Comparison of ENCODE assay signal across 28 cellular contexts in the genomic region with DNA sequence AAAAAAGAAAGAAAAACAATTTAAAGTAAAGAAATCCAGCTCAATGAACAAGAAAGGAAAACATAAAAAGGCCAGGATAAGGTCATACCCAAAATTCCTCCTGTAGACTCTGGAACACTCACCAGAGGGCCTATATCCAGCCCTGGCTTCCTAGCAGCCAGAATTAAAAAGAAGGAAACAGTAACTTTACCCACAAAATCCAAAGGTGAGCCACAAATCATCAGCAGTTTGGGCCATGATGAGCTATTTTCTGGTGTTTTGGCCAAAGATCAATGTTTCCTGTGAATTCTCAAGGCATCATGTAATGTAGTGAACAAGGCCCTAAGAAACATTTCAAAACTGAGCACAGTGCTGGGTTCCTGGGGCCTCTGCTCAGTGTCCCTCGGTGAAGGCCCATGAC.
DNase-seq lines count a peak whose midpoint lies in the region; ATAC-seq lines count a peak whose summit lies in the region.
"Had no signal": no experiment of that assay in that cellular context is flagged by ENCODE, and none has a peak within 500 bp of the region (broad histone marks: within the 10 kb centered on the region; RNA-seq: fewer than 3 reads in every experiment).

No MANE protein-coding gene starts in this region.

- H3K4me2 ChIP-seq in BLaER1 treated with 17β-estradiol and CSF1 and Interleukin-3, amounts not matched to agents 10 nM and 100 nM = peak overlapping the region in 6 of 11 experiments; percentile 1 to 65 (median 46); a peak in 5 of 22 replicates
- H3K4me2 ChIP-seq in mesenchymal stem cell (ENCODE audit: low read length, poor library complexity, severe bottlenecking) = no peak overlapping the region
- H3K4me2 ChIP-seq: PC-9, SK-N-SH had no signal

- H3K4me1 ChIP-seq in ACC112 (ENCODE audit: control insufficient read depth, insufficient read depth, low read length, unreplicated experiment) (peaks cover 29% of the 10 kb centered on the region), mesenchymal stem cell (ENCODE audit: control insufficient read depth, insufficient read depth, low read depth, low read length) (peaks cover 14% of the 10 kb centered on the region)
- peaks cover 8 to 51% (median 33%) of the 10 kb centered on the region in 10 experiments; a peak in 17 of 20 replicates for H3K4me1 ChIP-seq in BLaER1 treated with 17β-estradiol and CSF1 and Interleukin-3, amounts not matched to agents 10 nM and 100 nM

- WGBS in mesenchymal stem cell = 94% methylated on average over 1 of the region's 1 CpG

- H3K79me1 ChIP-seq in mesenchymal stem cell (replicated peaks; ENCODE audit: low read length, poor library complexity, severe bottlenecking) = peaks cover 34% of the 10 kb centered on the region

- H3K4me3 ChIP-seq in ACC112 (ENCODE audit: low read depth, low read length) (no peak overlapping the region), mesenchymal stem cell (ENCODE audit: insufficient read depth in 1 of 2, low read depth in 1 of 2, low read length in 2 of 2) (no peak overlapping the region)
- no peak overlapping the region for H3K4me3 ChIP-seq in BLaER1 treated with 17β-estradiol and CSF1 and Interleukin-3, amounts not matched to agents 10 nM and 100 nM
- H3K4me3 ChIP-seq: esophagus muscularis mucosa, lung, PC-9, right atrium auricular region, thoracic aorta had no signal

- no peak overlapping the region for H3K23ac ChIP-seq in mesenchymal stem cell (ENCODE audit: low read length in 2 of 2)

- no peak overlapping the region for H2AK5ac ChIP-seq in mesenchymal stem cell (ENCODE audit: low read length, severe bottlenecking)

- H3K9ac ChIP-seq in BLaER1 treated with 17β-estradiol and CSF1 and Interleukin-3, amounts not matched to agents 10 nM and 100 nM = no peak overlapping the region; a peak in 1 of 22 replicates
- H3K9ac ChIP-seq in mesenchymal stem cell (ENCODE audit: low read length) = no peak overlapping the region
- H3K9ac ChIP-seq: SK-N-SH had no signal

- H2BK15ac ChIP-seq in mesenchymal stem cell (ENCODE audit: low read depth, poor library complexity, severe bottlenecking) = no peak overlapping the region

- H3K4ac ChIP-seq in mesenchymal stem cell (ENCODE audit: low read depth in 1 of 2, low read length in 2 of 2) = no peak overlapping the region

- H3K14ac ChIP-seq in mesenchymal stem cell (ENCODE audit: low read length in 2 of 2) = no peak overlapping the region

- no peak overlapping the region for H2BK5ac ChIP-seq in mesenchymal stem cell (ENCODE audit: low read depth, low read length, poor library complexity, severe bottlenecking)

- ATAC-seq in GM21526 (IDR thresholded peaks at IDR 0.05; ENCODE audit: low FRiP score, unreplicated experiment) = no peak
- ATAC-seq: left cardiac atrium; stimulated activated naive CD8-positive, alpha-beta T cell treated with anti-CD3 and anti-CD28 coated beads, Interleukin-15, amount 100 ng/mL, for 72 hours had no signal

- peaks cover 0 to under 1% (median 0%) of the 10 kb centered on the region in 11 experiments; a peak in 1 of 22 replicates for H3K9me3 ChIP-seq in BLaER1 treated with 17β-estradiol and CSF1 and Interleukin-3, amounts not matched to agents 10 nM and 100 nM (replicated peaks in 1 of 11)
- no peaks in the 10 kb centered on the region for H3K9me3 ChIP-seq in mesenchymal stem cell (ENCODE audit: control insufficient read depth, low read length)
- H3K9me3 ChIP-seq: esophagus muscularis mucosa, right atrium auricular region, SK-N-SH, thoracic aorta had no signal

- H3K27ac ChIP-seq in ACC112 (ENCODE audit: low read depth, low read length) = peak overlapping the region; percentile 38
- peak overlapping the region in 5 of 11 experiments; percentile 12 to 62 (median 34); a peak in 9 of 22 replicates for H3K27ac ChIP-seq in BLaER1 treated with 17β-estradiol and CSF1 and Interleukin-3, amounts not matched to agents 10 nM and 100 nM
- peak overlapping the region; percentile 13 for H3K27ac ChIP-seq in mesenchymal stem cell (ENCODE audit: low read length, poor library complexity, severe bottlenecking)
- H3K27ac ChIP-seq: C4-2B, esophagus muscularis mucosa, PC-9, right atrium auricular region, thoracic aorta had no signal

- H2AFZ ChIP-seq in ACC112 (ENCODE audit: low read length, unreplicated experiment) (no peak overlapping the region), mesenchymal stem cell (ENCODE audit: low read depth, low read length) (no peak overlapping the region)
- H2AFZ ChIP-seq: PC-9 had no signal

- H2BK12ac ChIP-seq in mesenchymal stem cell (ENCODE audit: low read length in 2 of 2) = peak overlapping the region in 1 of 2 experiments; percentile 51

- no peak overlapping the region for H2BK120ac ChIP-seq in mesenchymal stem cell (ENCODE audit: low read depth, low read length)

- peak overlapping the region in 1 of 2 experiments; percentile 82 for H3K18ac ChIP-seq in mesenchymal stem cell (ENCODE audit: low read depth in 1 of 2, low read length in 2 of 2)

- no peak overlapping the region for H4K8ac ChIP-seq in mesenchymal stem cell (ENCODE audit: low read length)

- H3K79me2 ChIP-seq in ACC112 (ENCODE audit: control insufficient read depth, insufficient read depth, low read length, unreplicated experiment) = peaks cover 48% of the 10 kb centered on the region

- H4K20me1 ChIP-seq in BLaER1 treated with 17β-estradiol and CSF1 and Interleukin-3, amounts not matched to agents 10 nM and 100 nM = peaks cover 39 to 100% (median 75%) of the 10 kb centered on the region in 11 experiments; a peak in 21 of 22 replicates

- peak; percentile 33 for DNase-seq in astrocyte of the hippocampus (ENCODE audit: low read depth, low spot score)
- no peak for DNase-seq in mesenchymal stem cell
- DNase-seq in cerebellum (ENCODE audit: low spot score) = no peak
- no peak for DNase-seq in occipital lobe (lab: John Stamatoyannopoulos, UW)
- DNase-seq: activated CD4-positive, alpha-beta memory T cell treated with anti-CD3 and anti-CD28 coated beads, Interleukin-2, amount 10 ng/mL, durations not matched to agents 7 days and 5 days; activated CD4-positive, CD25-positive, alpha-beta regulatory T cell treated with anti-CD3 and anti-CD28 coated beads, Interleukin-2, amount 50 U/mL, for 72 hours; activated CD8-positive, alpha-beta memory T cell treated with anti-CD3 and anti-CD28 coated beads, Interleukin-2, amount 50 U/mL, for 4 hours; anterior cingulate cortex; COR-L47; DMS53; left cardiac atrium; NCI-H1436 treated with DMSO at 0.1 percent for 48 hours; NCI-H2081 treated with DMSO at 0.1 percent for 48 hours; NCI-H226; NCI-H526 treated with DMSO at 0.1 percent for 48 hours; NK-92 treated with Interleukin-12 subunit alpha and Interleukin-12 subunit beta, amount 100 ng/mL, for 24 hours; PC-9; SK-N-SH; stimulated activated CD4-positive, alpha-beta T cell treated with anti-CD3 and anti-CD28 coated beads, Interleukin-1b, Interleukin-23, amount 100 ng/mL, for 48 hours; stimulated activated naive CD8-positive, alpha-beta T cell treated with anti-CD3 and anti-CD28 coated beads, Interleukin-15, amount 100 ng/mL, for 72 hours had no signal

- H3K36me3 ChIP-seq in ACC112 (ENCODE audit: insufficient read depth, low read length) (peaks cover 35% of the 10 kb centered on the region), mesenchymal stem cell (ENCODE audit: control insufficient read depth in 1 of 2, insufficient read depth in 2 of 2, low read depth in 1 of 2, low read length in 2 of 2) (peaks cover 48 to 75% of the 10 kb centered on the region in 2 experiments)
- H3K36me3 ChIP-seq in BLaER1 treated with 17β-estradiol and CSF1 and Interleukin-3, amounts not matched to agents 10 nM and 100 nM = peaks cover 79 to 100% (median 96%) of the 10 kb centered on the region in 11 experiments

- H3K27me3 ChIP-seq in ACC112 (ENCODE audit: insufficient read depth, low read length) = no peaks in the 10 kb centered on the region
- H3K27me3 ChIP-seq in BLaER1 treated with 17β-estradiol and CSF1 and Interleukin-3, amounts not matched to agents 10 nM and 100 nM = no peaks in the 10 kb centered on the region
- no peaks in the 10 kb centered on the region for H3K27me3 ChIP-seq in mesenchymal stem cell (ENCODE audit: control insufficient read depth in 1 of 2, insufficient read depth in 1 of 2, low read length in 2 of 2)
- H3K27me3 ChIP-seq: esophagus muscularis mucosa, right atrium auricular region had no signal

- H4K91ac ChIP-seq in mesenchymal stem cell (ENCODE audit: low read length) = no peak overlapping the region
